ENCODE assay signal across 13 cellular contexts in the genomic region with DNA sequence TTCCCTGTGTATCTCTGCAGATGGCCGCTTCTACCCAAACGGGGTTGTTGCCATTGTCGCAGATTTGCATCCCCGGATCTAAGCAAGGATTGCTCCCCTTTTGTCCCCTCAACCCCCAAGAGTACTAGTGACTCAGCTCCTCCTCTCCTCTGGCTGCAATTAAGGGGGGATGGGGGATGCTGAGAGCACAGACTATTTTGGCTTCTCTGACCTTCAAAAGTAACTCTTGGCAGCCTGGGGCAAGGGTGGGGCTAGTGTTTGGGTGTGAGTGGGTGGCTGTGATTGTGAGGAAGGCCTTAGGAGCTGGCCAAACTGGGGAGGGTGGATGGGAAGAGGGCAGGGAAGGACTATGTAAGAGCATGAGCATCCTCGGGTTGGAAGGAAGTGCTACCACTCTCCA. TPM values are rescaled to one million over a fixed set of nuclear protein-coding genes. Genes with fewer than 3 reads are reported as not detected.
DNase-seq lines count a peak whose midpoint lies in the region; ATAC-seq and TF ChIP-seq lines count a peak whose summit lies in the region.
"Had no signal": no experiment of that assay in that cellular context is flagged by ENCODE, and none has a peak within 500 bp of the region (broad histone marks: within the 10 kb centered on the region; RNA-seq: fewer than 3 reads in every experiment).

No MANE protein-coding gene starts in this region.

- peak overlapping the region; percentile 82 for H3K4me3 ChIP-seq in BJ (ENCODE audit: low read depth, low read length)
- H3K4me3 ChIP-seq in gastroesophageal sphincter = peak overlapping the region in 1 of 2 donors; percentile 60
- no peak overlapping the region for H3K4me3 ChIP-seq in psoas muscle
- no peak overlapping the region for H3K4me3 ChIP-seq in MM.1S (ENCODE audit: low read length)

- no peak for TF ChIP-seq POLR2A in gastroesophageal sphincter (IDR thresholded peaks at IDR 0.05)

- no peaks in the 10 kb centered on the region for H3K9me2 ChIP-seq in MM.1S (replicated peaks; ENCODE audit: insufficient read depth, low read length)

- H3K4me1 ChIP-seq in gastroesophageal sphincter (peaks cover 4 to 71% (median 30%) of the 10 kb centered on the region in 3 donors), psoas muscle (peaks cover 19% of the 10 kb centered on the region), MM.1S (ENCODE audit: low read length) (peaks cover 5% of the 10 kb centered on the region)

- TF ChIP-seq EP300 in gastroesophageal sphincter (IDR thresholded peaks at IDR 0.05) = no peak

- H3K9ac ChIP-seq in MM.1S (ENCODE audit: low read length) = no peak overlapping the region

- H2AFZ ChIP-seq in MM.1S (ENCODE audit: low read length) = no peak overlapping the region

- CTCF ChIA-PET in BJ (lab: Yijun Ruan, JAX) = interaction anchor here (0.6 to 4.0 kb wide), 7 partner anchors 11 to 226 kb away, joined by 3 to 22 read pairs (median 4); no protein-coding TSS in a partner anchor

- H3K36me3 ChIP-seq in BJ (ENCODE audit: control insufficient read depth, insufficient read depth, low read length) (peaks cover 3% of the 10 kb centered on the region), gastroesophageal sphincter (peaks cover 0 to 15% of the 10 kb centered on the region in 2 donors), psoas muscle (ENCODE audit: insufficient read depth in 1 of 2, low read depth in 1 of 2) (peaks cover 0 to 7% of the 10 kb centered on the region in 2 donors), MM.1S (replicated peaks; ENCODE audit: insufficient read depth, low read length) (no peaks in the 10 kb centered on the region)

- H4K20me1 ChIP-seq in MM.1S (ENCODE audit: insufficient read depth, low read length) = no peaks in the 10 kb centered on the region

- no peak for DNase-seq in BJ (ENCODE audit: low read depth)
- peak; percentile 64 for DNase-seq in RPMI7951 (ENCODE audit: low read depth)
- DNase-seq in psoas muscle = peak; percentile 73
- no peak for DNase-seq in NCI-H345 treated with DMSO at 0.1 percent for 48 hours (lab: John Stamatoyannopoulos, UW; ENCODE audit: unreplicated experiment)
- no peak for DNase-seq in MM.1S
- DNase-seq in DMS79 treated with DMSO at 0.1 percent for 48 hours (lab: John Stamatoyannopoulos, UW) = no peak
- DNase-seq in amniotic stem cell (lab: John Stamatoyannopoulos, UW) = no peak
- DNase-seq: activated naive CD4-positive, alpha-beta T cell treated with anti-CD3 and anti-CD28 coated beads, Interleukin-2, amount 50 U/mL, for 16 hours; NCI-H146; spleen; T-cell; trophoblast cell had no signal

- no peak for TF ChIP-seq CTCF in BJ (IDR thresholded peaks at IDR 0.05; ENCODE audit: insufficient read depth, low read depth, low read length)
- no peak for TF ChIP-seq CTCF in gastroesophageal sphincter (IDR thresholded peaks at IDR 0.05)
- TF ChIP-seq CTCF in psoas muscle (IDR thresholded peaks at IDR 0.05) = no peak
- no peak for TF ChIP-seq CTCF in MM.1S (IDR thresholded peaks at IDR 0.05; ENCODE audit: low read length)

- H3K79me2 ChIP-seq in MM.1S (ENCODE audit: low read length) = no peaks in the 10 kb centered on the region

- H3K9me3 ChIP-seq in gastroesophageal sphincter = no peaks in the 10 kb centered on the region
- H3K9me3 ChIP-seq in psoas muscle = no peaks in the 10 kb centered on the region
- H3K9me3 ChIP-seq in MM.1S (replicated peaks; ENCODE audit: insufficient read depth, low read length) = no peaks in the 10 kb centered on the region
- H3K9me3 ChIP-seq: spleen had no signal

- WGBS in gastroesophageal sphincter (ENCODE audit: low coverage in 1 of 2), 2 donors = 4 to 31% methylated on average over 5 of the region's 5 CpGs
- 35 to 58% (median 38%) methylated on average over 5 of the region's 5 CpGs for WGBS in psoas muscle, 3 donors

- H3F3A ChIP-seq in MM.1S (ENCODE audit: insufficient read depth, low read length) = no peaks in the 10 kb centered on the region

- intact Hi-C loops in psoas muscle (cut with DNase I) = no loop called here

- no peak overlapping the region for H3K4me2 ChIP-seq in MM.1S (ENCODE audit: low read depth, low read length)

- ATAC-seq in gastroesophageal sphincter (peak; percentile 42), psoas muscle (peak in 3 of 4 donors; percentile 37 to 47 (median 45))
- ATAC-seq: T-cell had no signal

- H3K27me3 ChIP-seq in BJ (ENCODE audit: control insufficient read depth, insufficient read depth, low read length) (no peaks in the 10 kb centered on the region), gastroesophageal sphincter (no peaks in the 10 kb centered on the region), psoas muscle (ENCODE audit: insufficient read depth in 3 of 3, low read length in 2 of 3) (peaks cover 0 to 1% (median 0%) of the 10 kb centered on the region in 3 donors), MM.1S (replicated peaks; ENCODE audit: insufficient read depth, low read length) (peaks cover 17% of the 10 kb centered on the region)

- peak overlapping the region; percentile 48 to 90 (median 86) for H3K27ac ChIP-seq in gastroesophageal sphincter
- H3K27ac ChIP-seq in psoas muscle = peak overlapping the region; percentile 50
- H3K27ac ChIP-seq in MM.1S (ENCODE audit: low read length) = no peak overlapping the region

- POLR2A ChIA-PET in BJ (lab: Charles Lee) = interaction anchor here (0.9 kb wide), 1 partner anchor 15 kb away, joined by 3 read pairs; no protein-coding TSS in a partner anchor

RNA-seq across cellular contexts. Expression of a gene that starts 1.2 kb away (rescaled TPM):
- polyA plus RNA-seq in BJ (2011; rRNA removed) (32.9 and 54.0 TPM in 2 replicates), psoas muscle (1 to 10 TPM in 2 of 3 donors, under 1 TPM in 1; 0.63 to 1.7 (median 1.3) TPM)
- 112 and 123 TPM in 2 replicates for polyA minus RNA-seq in BJ (2011; rRNA and poly(A)+ RNA removed)
- total RNA-seq in RPMI7951 (2014; rRNA removed; shearing (Covaris generic)) = 1.6 and 2.4 TPM in 2 replicates
- total RNA-seq in gastroesophageal sphincter (10 to 100 TPM; 28.9 to 59.1 (median 35.1) TPM), psoas muscle (10 to 100 TPM in 1 of 4 donors, 1 to 10 TPM in 3; 2.7 to 25.1 (median 7.9) TPM)

RNA-seq across cellular contexts. Expression of a gene that starts 23.2 kb away (rescaled TPM):
- 48.3 and 59.9 TPM in 2 replicates for polyA plus RNA-seq in BJ (2011; rRNA removed)
- 65.6 and 101 TPM in 2 replicates for polyA minus RNA-seq in BJ (2011; rRNA and poly(A)+ RNA removed)
- total RNA-seq in RPMI7951 (2014; rRNA removed; shearing (Covaris generic)) = 25.4 and 26.7 TPM in 2 replicates
- total RNA-seq in gastroesophageal sphincter = 10 to 100 TPM; 21.8 to 40.2 (median 33.5) TPM
- 10 to 100 TPM; 11.6 to 31.3 (median 24.2) TPM for total RNA-seq in psoas muscle
- 10 to 100 TPM in 2 of 3 donors, 1 to 10 TPM in 1; 7.4 to 13.9 (median 12.8) TPM for polyA plus RNA-seq in psoas muscle

Comparison
In these comparisons a context has a peak if more than half of its experiments do, and no peak if none do; other contexts are left out.
1. DNase-seq: peak in RPMI7951 (single experiment) and psoas muscle (2 of 2); none in BJ (single experiment), NCI-H345 treated with DMSO at 0.1 percent for 48 hours (single experiment), MM.1S (single experiment), DMS79 treated with DMSO at 0.1 percent for 48 hours (single experiment) and amniotic stem cell (single experiment).